In the genomic region with DNA sequence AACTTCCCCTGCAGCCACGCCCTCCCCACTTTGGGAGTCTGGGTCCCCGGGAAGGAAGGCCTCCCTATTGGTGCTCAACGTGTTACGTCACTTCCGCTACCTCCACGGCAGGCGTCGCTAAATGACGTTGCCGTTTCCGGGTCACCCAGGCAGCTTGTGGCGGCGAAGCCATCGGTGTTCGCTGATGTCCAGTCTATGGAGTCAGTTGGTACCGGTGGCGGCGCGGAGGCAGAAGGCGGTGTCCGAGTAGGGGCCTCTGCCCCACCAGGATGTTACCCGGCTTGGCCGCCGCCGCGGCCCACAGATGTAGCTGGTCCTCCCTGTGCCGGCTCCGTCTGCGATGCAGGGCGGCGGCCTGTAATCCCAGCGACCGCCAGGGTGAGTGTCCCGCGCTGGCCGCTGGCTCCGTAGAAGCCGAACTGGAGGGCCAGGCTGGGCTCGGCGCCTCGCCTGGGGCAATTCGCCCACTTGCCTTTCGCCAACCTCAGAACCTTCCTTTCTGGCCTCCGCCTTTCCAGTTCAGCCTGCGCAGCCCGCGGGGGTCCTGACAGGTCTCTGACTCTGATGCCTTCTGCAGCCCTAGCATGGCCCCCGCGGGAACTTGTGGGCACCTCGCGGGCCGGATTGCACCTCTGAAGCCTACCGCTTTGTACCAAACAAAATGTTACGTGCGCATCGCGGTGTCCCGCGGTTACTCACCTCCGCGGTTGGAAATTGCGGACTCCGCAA, we compare ENCODE assay signal across 8 cellular contexts. TPM values are rescaled to one million over a fixed set of nuclear protein-coding genes. Genes with fewer than 3 reads are reported as not detected.
A peak's percentile ranks its signal among the peaks of the same experiment; 100 is the strongest.
DNase-seq lines count a peak whose midpoint lies in the region; ATAC-seq lines count a peak whose summit lies in the region.

SLC30A9 (plus strand) TSS at position 148 of the 729 bp plus-strand sequence; CDS start at position 270, 122 bp downstream.

- H3K9me3 ChIP-seq in HUES48 (ENCODE audit: control insufficient read depth, insufficient read depth, low read length) (no peaks in the 10 kb centered on the region), NT2/D1 (ENCODE audit: insufficient read depth, low read length) (no peaks in the 10 kb centered on the region)

- H3K27me3 Mint-ChIP-seq in activated CD8-positive, alpha-beta memory T cell treated with anti-CD3 and anti-CD28 coated beads, Interleukin-2, amount 10 ng/mL, durations not matched to agents 7 days and 5 days, result no peaks in the 10 kb centered on the region

- H3K4me1 ChIP-seq in HUES48 (ENCODE audit: control insufficient read depth, insufficient read depth, low read length) (peaks cover 19% of the 10 kb centered on the region), NT2/D1 (ENCODE audit: insufficient read depth, insufficient read length) (no peaks in the 10 kb centered on the region)

- DNase-seq in D341Med (ENCODE audit: low spot score), result peak; percentile 96
- peak; percentile 80 for DNase-seq in NT2/D1 (ENCODE audit: low read depth, low spot score)
- DNase-seq in activated CD8-positive, alpha-beta memory T cell treated with anti-CD3 and anti-CD28 coated beads, Interleukin-2, amount 10 ng/mL, durations not matched to agents 7 days and 5 days, result peak; percentile 96
- DNase-seq in mesenteric fat pad (ENCODE audit: low spot score), result peak; percentile 96
- peak; percentile 79 for DNase-seq in stimulated activated CD8-positive, alpha-beta memory T cell treated with anti-CD3 and anti-CD28 coated beads, Interleukin-15, amount 100 ng/mL, for 24 hours (ENCODE audit: low read depth)

- H3K36me3 ChIP-seq in HUES48 (ENCODE audit: control insufficient read depth, insufficient read depth, low read length) (no peaks in the 10 kb centered on the region), NT2/D1 (ENCODE audit: insufficient read depth, insufficient read length, low read length) (peaks cover 4% of the 10 kb centered on the region)

- no peaks in the 10 kb centered on the region for H3K9me3 Mint-ChIP-seq in activated CD8-positive, alpha-beta memory T cell treated with anti-CD3 and anti-CD28 coated beads, Interleukin-2, amount 10 ng/mL, durations not matched to agents 7 days and 5 days (ENCODE audit: low read depth)

- H3K27ac ChIP-seq in HUES48 (ENCODE audit: low read depth, low read length), result peak within 1 kb of the TSS; percentile 78

- ATAC-seq in GM21390 (IDR thresholded peaks at IDR 0.05; ENCODE audit: unreplicated experiment), result peak; percentile 99
- ATAC-seq in activated CD8-positive, alpha-beta memory T cell treated with anti-CD3 and anti-CD28 coated beads, Interleukin-2, amount 10 ng/mL, durations not matched to agents 7 days and 5 days, result peak; percentile 98

- peaks cover 7% of the 10 kb centered on the region for H3K36me3 Mint-ChIP-seq in activated CD8-positive, alpha-beta memory T cell treated with anti-CD3 and anti-CD28 coated beads, Interleukin-2, amount 10 ng/mL, durations not matched to agents 7 days and 5 days

- H3K27me3 ChIP-seq in HUES48 (ENCODE audit: control insufficient read depth, insufficient read depth, low read length) (no peaks in the 10 kb centered on the region), NT2/D1 (ENCODE audit: insufficient read depth, insufficient read length) (no peaks in the 10 kb centered on the region)

- peak within 1 kb of the TSS; percentile 99 for H3K4me3 Mint-ChIP-seq in activated CD8-positive, alpha-beta memory T cell treated with anti-CD3 and anti-CD28 coated beads, Interleukin-2, amount 10 ng/mL, durations not matched to agents 7 days and 5 days

- H3K4me3 ChIP-seq in HUES48 (ENCODE audit: low read depth, low read length) (peak within 1 kb of the TSS; percentile 94), NT2/D1 (ENCODE audit: insufficient read length, low read depth) (peak within 1 kb of the TSS; percentile 97)

- peaks cover 31% of the 10 kb centered on the region for H3K4me1 Mint-ChIP-seq in activated CD8-positive, alpha-beta memory T cell treated with anti-CD3 and anti-CD28 coated beads, Interleukin-2, amount 10 ng/mL, durations not matched to agents 7 days and 5 days

- in situ Hi-C loops in endometrial microvascular endothelial cells (cut with HindIII; ENCODE audit: inconsistent ontology term, low pct_unique_long_range_greater_than_20kb, low sequenced_read_pairs), result no loop called here

- CTCF ChIA-PET in activated CD8-positive, alpha-beta memory T cell treated with anti-CD3 and anti-CD28 coated beads, Interleukin-2, amount 10 ng/mL, durations not matched to agents 7 days and 5 days (lab: Charles Lee), result interaction anchor here (0.8 to 1.0 kb wide), 4 partner anchors 14 to 55 kb away, joined by 3 to 4 read pairs (median 3); partner anchors contain the start of gene TMEM33

- peak within 1 kb of the TSS; percentile 96 for H3K27ac Mint-ChIP-seq in activated CD8-positive, alpha-beta memory T cell treated with anti-CD3 and anti-CD28 coated beads, Interleukin-2, amount 10 ng/mL, durations not matched to agents 7 days and 5 days

- H3K9ac ChIP-seq in HUES48 (ENCODE audit: low read depth, low read length) (peak within 1 kb of the TSS; percentile 87), NT2/D1 (ENCODE audit: insufficient read length, low read depth) (peak within 1 kb of the TSS; percentile 96)

RNA-seq across cellular contexts. Expression of gene SLC30A9, which starts in this region (rescaled TPM):
- 10 to 100 TPM; 31.9 to 33.9 TPM for total RNA-seq in activated CD8-positive, alpha-beta memory T cell treated with anti-CD3 and anti-CD28 coated beads, Interleukin-2, amount 10 ng/mL, durations not matched to agents 7 days and 5 days
- 43.9 TPM for total RNA-seq in endometrial microvascular endothelial cells (ENCODE audit: inconsistent ontology term)
- 31.5 TPM for total RNA-seq in mesenteric fat pad

Comparison
In these comparisons a context has a peak if more than half of its experiments do, and no peak if none do; other contexts are left out.
1. Peak in every context shown above with its lines: DNase-seq, ATAC-seq, H3K4me3 ChIP-seq and H3K27ac ChIP-seq.